Comparison of ENCODE assay signal across 10 cellular contexts in the genomic region with DNA sequence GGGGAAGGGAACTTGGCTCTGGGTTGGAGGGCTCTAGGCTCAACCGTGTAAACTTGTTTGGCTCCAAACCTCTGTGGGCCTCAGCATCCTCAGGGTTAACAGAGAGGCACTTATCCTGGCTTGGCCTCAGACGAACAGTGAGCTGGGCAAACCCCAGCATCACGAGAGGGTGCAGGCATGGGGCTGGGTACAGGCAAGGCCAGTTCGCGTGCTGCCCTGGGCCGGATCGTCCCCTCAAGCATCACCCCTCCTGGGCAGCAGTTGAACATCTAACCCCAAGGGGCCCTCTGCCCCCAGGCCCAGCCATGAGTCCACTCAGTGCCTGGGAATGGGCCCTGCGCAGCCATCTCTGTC. TPM values are rescaled to one million over a fixed set of nuclear protein-coding genes. Genes with fewer than 3 reads are reported as not detected.
A peak's percentile ranks its signal among the peaks of the same experiment; 100 is the strongest.
DNase-seq lines count a peak whose midpoint lies in the region; ATAC-seq, FAIRE-seq and TF ChIP-seq lines count a peak whose summit lies in the region.
"Had no signal": no experiment of that assay in that cellular context is flagged by ENCODE, and none has a peak within 500 bp of the region (broad histone marks: within the 10 kb centered on the region; RNA-seq: fewer than 3 reads in every experiment).

No MANE protein-coding gene starts in this region.

- no peak overlapping the region; the same call in 1 of the 2 replicates for H3K4me3 ChIP-seq in K562
- H3K4me3 ChIP-seq in mucosa of rectum (ENCODE audit: low read length in 2 of 2), result peak overlapping the region; percentile 66 to 79

- peak overlapping the region; percentile 90 for H3K4me2 ChIP-seq in K562 (ENCODE audit: insufficient read depth, low read length)

- no TSS peak for BruUV-seq in K562 (replicated peaks; lab: Mats Ljungman, UMichigan)

- TF ChIP-seq CTCF in K562 (IDR thresholded peaks at IDR 0.05 in 2 of 3, conservative IDR thresholded peaks at IDR 0.05 in 1 of 3; ENCODE audit: insufficient read depth in 2 of 3, low read depth in 1 of 3, low read length in 3 of 3) (no peak), type B pancreatic cell (conservative IDR thresholded peaks at IDR 0.05) (no peak)

- peaks cover 11 to 19% of the 10 kb centered on the region in 2 donors for H3K36me3 Mint-ChIP-seq in activated T-cell treated with anti-CD3 and anti-CD28 coated beads, Interleukin-2, amount 50 U/mL, for 72 hours (ENCODE audit: insufficient read depth in 2 of 2)
- no peaks in the 10 kb centered on the region for H3K36me3 Mint-ChIP-seq in type B pancreatic cell

- H3K9ac ChIP-seq in K562 (ENCODE audit: insufficient read depth in 1 of 2, low read depth in 2 of 2, low read length in 2 of 2), result peak overlapping the region; percentile 76 to 95; a peak in 3 of 4 replicates
- peak overlapping the region; percentile 85 to 87 for H3K9ac ChIP-seq in mucosa of rectum (ENCODE audit: low read depth in 1 of 2, low read length in 2 of 2)

- peaks cover 43% of the 10 kb centered on the region for H3K79me2 ChIP-seq in K562 (ENCODE audit: control insufficient read depth, insufficient read depth, low read length)

- no peaks in the 10 kb centered on the region; a peak in 1 of 5 replicates for H3K27me3 ChIP-seq in K562 (ENCODE audit: control insufficient read depth in 2 of 2, insufficient read depth in 2 of 2, low read length in 2 of 2)
- no peaks in the 10 kb centered on the region for H3K27me3 ChIP-seq in mucosa of rectum (ENCODE audit: control insufficient read depth in 2 of 2, insufficient read depth in 2 of 2, low read length in 2 of 2)

- H3K36me3 ChIP-seq in K562 (ENCODE audit: control insufficient read depth, insufficient read depth, low read length), result peaks cover 57% of the 10 kb centered on the region; the same call in 2 of the 3 replicates
- H3K36me3 ChIP-seq in mucosa of rectum (ENCODE audit: control insufficient read depth in 2 of 2, insufficient read depth in 2 of 2, low read length in 2 of 2), result peaks cover 16 to 26% of the 10 kb centered on the region in 2 donors

- H3K27ac Mint-ChIP-seq in activated T-cell treated with anti-CD3 and anti-CD28 coated beads, Interleukin-2, amount 50 U/mL, for 72 hours, result peak overlapping the region; percentile 66
- no peak overlapping the region for H3K27ac Mint-ChIP-seq in type B pancreatic cell

- WGBS in K562 (ENCODE audit: insufficient coverage, low coverage, missing lambda C conversion rate), result 77% methylated on average over 7 of the region's 8 CpGs

- no peak for FAIRE-seq in K562 (lab: Jason Lieb, UNC)

- no peaks in the 10 kb centered on the region for H3K27me3 Mint-ChIP-seq in activated T-cell treated with anti-CD3 and anti-CD28 coated beads, Interleukin-2, amount 50 U/mL, for 72 hours (ENCODE audit: low read depth)
- H3K27me3 Mint-ChIP-seq in type B pancreatic cell, result peaks cover 22% of the 10 kb centered on the region

- peaks cover 36% of the 10 kb centered on the region for H3K4me1 Mint-ChIP-seq in activated T-cell treated with anti-CD3 and anti-CD28 coated beads, Interleukin-2, amount 50 U/mL, for 72 hours (ENCODE audit: low read depth)
- H3K4me1 Mint-ChIP-seq in type B pancreatic cell (ENCODE audit: unreplicated experiment), result peaks cover 17% of the 10 kb centered on the region

- H3K9me3 Mint-ChIP-seq in activated T-cell treated with anti-CD3 and anti-CD28 coated beads, Interleukin-2, amount 50 U/mL, for 72 hours, result no peaks in the 10 kb centered on the region
- H3K9me3 Mint-ChIP-seq in type B pancreatic cell, result no peaks in the 10 kb centered on the region

- peaks cover 5% of the 10 kb centered on the region for H3K9me1 ChIP-seq in K562 (ENCODE audit: control insufficient read depth, insufficient read depth, low read length)

- intact Hi-C loops in K562 (cut with micrococcal nuclease), result no loop called here

- no peak for TF ChIP-seq RAD21 in K562 (CRISPR knock-in tag; conservative IDR thresholded peaks at IDR 0.05 in 1 of 2, IDR thresholded peaks at IDR 0.05 in 1 of 2)

- H3K4me1 ChIP-seq in K562 (replicated peaks in 1 of 2; ENCODE audit: control insufficient read depth in 2 of 2, insufficient read depth in 2 of 2, low read length in 2 of 2) (peaks cover 46 to 90% of the 10 kb centered on the region in 2 experiments), mucosa of rectum (ENCODE audit: control insufficient read depth in 2 of 2, insufficient read depth in 2 of 2, low read length in 2 of 2) (peaks cover 48 to 51% of the 10 kb centered on the region in 2 donors)

- CTCF ChIA-PET in K562 (lab: Yijun Ruan, JAX; ENCODE audit: low intra/inter-chr PET ratio), result no interaction called here

- DNase-seq in activated T-cell treated with anti-CD3 and anti-CD28 coated beads, Interleukin-2, amount 50 U/mL, for 72 hours, result no peak
- DNase-seq in activated T-cell treated with anti-CD3 and anti-CD28 coated beads for 4 hours, result no peak
- no peak for DNase-seq in K562 (ENCODE audit: extremely low read depth in 1 of 4, low spot score in 3 of 4)
- DNase-seq in type B pancreatic cell (ENCODE audit: extremely low spot score, unreplicated experiment), result no peak
- no peak for DNase-seq in erythroblast (lab: John Stamatoyannopoulos, UW)
- DNase-seq in hypothalamus (lab: John Stamatoyannopoulos, UW), result no peak
- DNase-seq: hippocampal formation had no signal

- H3K4me3 Mint-ChIP-seq in activated T-cell treated with anti-CD3 and anti-CD28 coated beads, Interleukin-2, amount 50 U/mL, for 72 hours, result peak overlapping the region; percentile 92 to 93
- peak overlapping the region; percentile 57 for H3K4me3 Mint-ChIP-seq in type B pancreatic cell

- in situ Hi-C loops in K562 (cut with MboI), result no loop called here

- peak overlapping the region; percentile 84; the same call in 1 of the 3 replicates for H3K27ac ChIP-seq in K562 (ENCODE audit: extremely low read depth, low read depth, low read length)
- peak overlapping the region; percentile 81 to 90 for H3K27ac ChIP-seq in mucosa of rectum (ENCODE audit: low read depth in 2 of 2, low read length in 2 of 2)
- H3K27ac ChIP-seq: C4-2B had no signal

- no peak for TF ChIP-seq POLR2A in K562 (conservative IDR thresholded peaks at IDR 0.05)
- TF ChIP-seq POLR2A in erythroblast (IDR thresholded peaks at IDR 0.05; ENCODE audit: low read length), result no peak

- H3K9me3 ChIP-seq in K562 (replicated peaks; ENCODE audit: control insufficient read depth, insufficient read depth, low read depth, low read length), result no peaks in the 10 kb centered on the region
- no peaks in the 10 kb centered on the region for H3K9me3 ChIP-seq in mucosa of rectum (ENCODE audit: control insufficient read depth in 2 of 2, low read length in 2 of 2)

- no peak for ATAC-seq in activated T-cell treated with anti-CD3 and anti-CD28 coated beads, Interleukin-2, amount 50 U/mL, for 72 hours (replicated peaks in 1 of 2)
- ATAC-seq in K562, result no peak
- ATAC-seq in HG03565 (IDR thresholded peaks at IDR 0.05; ENCODE audit: unreplicated experiment), result no peak

- no peak overlapping the region for H2AFZ ChIP-seq in K562 (ENCODE audit: low read depth, low read length)

- no peak for TF ChIP-seq EP300 in K562 (IDR thresholded peaks at IDR 0.05; ENCODE audit: low read length)

- no peaks in the 10 kb centered on the region for H4K20me1 ChIP-seq in K562 (replicated peaks; ENCODE audit: control insufficient read depth, insufficient read depth, low read length)

- POLR2A ChIA-PET in K562 (lab: Yijun Ruan, JAX), result interaction anchor here (1.0 to 1.7 kb wide), 4 partner anchors 9 to 79 kb away, joined by 3 to 6 read pairs (median 4); a partner anchor contains a TSS

RNA-seq across cellular contexts. Expression of a gene that starts 1.9 kb away (rescaled TPM):
- total RNA-seq in activated T-cell treated with anti-CD3 and anti-CD28 coated beads, Interleukin-2, amount 50 U/mL, for 72 hours, result 100 to 1,000 TPM in 1 of 2 donors, 10 to 100 TPM in 1; 93.9 to 113 TPM
- total RNA-seq in K562 (2011; cell fraction: chromatin; rRNA removed; ENCODE audit: low replicate concordance), result 131 and 234 TPM in 2 replicates
- total RNA-seq in K562 (2011; cell fraction: nucleolus; rRNA removed), result 106 and 109 TPM in 2 replicates
- 106 and 124 TPM in 2 replicates for total RNA-seq in K562 (2011; cell fraction: nucleoplasm; rRNA removed)
- total RNA-seq in K562 (2014; rRNA removed) (80.6 and 98.7 TPM in 2 replicates), K562 (2014; rRNA removed; fragmentation: Illumina TruSeq; extraction: Trizol) (24.2 and 28.8 TPM in 2 replicates), K562 (2015; rRNA removed; fragmentation: Illumina TruSeq; extraction: Trizol) (26.3 and 29.2 TPM in 2 replicates), K562 (2021) (60.9 and 87.1 TPM in 2 replicates), type B pancreatic cell (ENCODE audit: low replicate concordance) (10.9 and 14.7 TPM in 2 replicates)
- polyA plus RNA-seq in K562 (2011; rRNA removed) (19.2 and 29.8 TPM in 2 replicates), K562 (2014; fragmentation: Illumina TruSeq; extraction: Trizol) (36.9 and 50.9 TPM in 2 replicates), K562 (2014; fragmentation: Nextera tagmentation; extraction: Ambion mirVana) (under 1 TPM; 0.03 to 0.38 TPM), K562 (2014; rRNA removed) (56.4 and 61.3 TPM in 2 replicates)
- polyA plus RNA-seq in K562 (2011; cell fraction: cytosol; rRNA removed), result 22.0 and 75.3 TPM in 2 replicates
- 63.0 and 156 TPM in 2 replicates for polyA plus RNA-seq in K562 (2011; cell fraction: nucleus; rRNA removed)
- polyA plus RNA-seq in K562 (2012), result 47.0 and 62.8 TPM in 2 replicates
- 15.6 and 21.1 TPM in 2 replicates for polyA minus RNA-seq in K562 (2011; rRNA and poly(A)+ RNA removed)
- polyA minus RNA-seq in K562 (2011; cell fraction: cytosol; rRNA and poly(A)+ RNA removed), result 50.6 and 59.1 TPM in 2 replicates
- polyA minus RNA-seq in K562 (2011; cell fraction: nucleus; rRNA and poly(A)+ RNA removed), result 17.2 and 21.5 TPM in 2 replicates

RNA-seq across cellular contexts. Expression of a gene that starts 5.4 kb away (rescaled TPM):
- 10 to 100 TPM; 21.4 to 26.7 TPM for total RNA-seq in activated T-cell treated with anti-CD3 and anti-CD28 coated beads, Interleukin-2, amount 50 U/mL, for 72 hours
- total RNA-seq in K562 (2011; cell fraction: chromatin; rRNA removed; ENCODE audit: low replicate concordance), result 6.1 and 32.6 TPM in 2 replicates
- 30.5 and 31.9 TPM in 2 replicates for total RNA-seq in K562 (2011; cell fraction: nucleolus; rRNA removed)
- total RNA-seq in K562 (2011; cell fraction: nucleoplasm; rRNA removed), result 14.4 and 16.7 TPM in 2 replicates
- 26.1 and 36.0 TPM in 2 replicates for total RNA-seq in K562 (2014; rRNA removed)
- total RNA-seq in K562 (2014; rRNA removed; fragmentation: Illumina TruSeq; extraction: Trizol), result 3.2 and 4.2 TPM in 2 replicates
- 12.3 and 12.6 TPM in 2 replicates for total RNA-seq in K562 (2015; rRNA removed; fragmentation: Illumina TruSeq; extraction: Trizol)
- total RNA-seq in K562 (2021), result 24.2 and 26.9 TPM in 2 replicates
- 9.7 and 12.3 TPM in 2 replicates for polyA plus RNA-seq in K562 (2011; rRNA removed)
- 21.6 and 65.1 TPM in 2 replicates for polyA plus RNA-seq in K562 (2011; cell fraction: cytosol; rRNA removed)
- polyA plus RNA-seq in K562 (2011; cell fraction: nucleus; rRNA removed), result 29.6 and 55.3 TPM in 2 replicates
- 17.8 and 26.2 TPM in 2 replicates for polyA plus RNA-seq in K562 (2012)
- polyA plus RNA-seq in K562 (2014; fragmentation: Illumina TruSeq; extraction: Trizol), result 11.9 and 21.9 TPM in 2 replicates
- under 1 TPM; 0.32 to 0.83 TPM for polyA plus RNA-seq in K562 (2014; fragmentation: Nextera tagmentation; extraction: Ambion mirVana)
- 27.6 and 33.4 TPM in 2 replicates for polyA plus RNA-seq in K562 (2014; rRNA removed)
- 2.2 and 3.2 TPM in 2 replicates for polyA minus RNA-seq in K562 (2011; rRNA and poly(A)+ RNA removed)
- polyA minus RNA-seq in K562 (2011; cell fraction: cytosol; rRNA and poly(A)+ RNA removed), result 7.2 and 7.9 TPM in 2 replicates
- 22.2 and 25.9 TPM in 2 replicates for polyA minus RNA-seq in K562 (2011; cell fraction: nucleus; rRNA and poly(A)+ RNA removed)
- total RNA-seq in type B pancreatic cell (ENCODE audit: low replicate concordance), result 55.7 and 56.1 TPM in 2 replicates

RNA-seq across cellular contexts. Expression of a gene that starts 7.5 kb away (rescaled TPM):
- 10 to 100 TPM; 23.5 to 25.1 TPM for total RNA-seq in activated T-cell treated with anti-CD3 and anti-CD28 coated beads, Interleukin-2, amount 50 U/mL, for 72 hours
- total RNA-seq in K562 (2011; cell fraction: chromatin; rRNA removed; ENCODE audit: low replicate concordance), result 16.9 and 90.0 TPM in 2 replicates
- total RNA-seq in K562 (2011; cell fraction: nucleolus; rRNA removed), result 98.3 and 115 TPM in 2 replicates
- 36.5 and 47.7 TPM in 2 replicates for total RNA-seq in K562 (2011; cell fraction: nucleoplasm; rRNA removed)
- total RNA-seq in K562 (2014; rRNA removed) (129 and 153 TPM in 2 replicates), K562 (2014; rRNA removed; fragmentation: Illumina TruSeq; extraction: Trizol) (8.5 and 13.4 TPM in 2 replicates), K562 (2015; rRNA removed; fragmentation: Illumina TruSeq; extraction: Trizol) (60.4 and 61.8 TPM in 2 replicates), K562 (2021) (106 and 114 TPM in 2 replicates), type B pancreatic cell (ENCODE audit: low replicate concordance) (32.2 and 33.9 TPM in 2 replicates)
- polyA plus RNA-seq in K562 (2011; rRNA removed) (40.4 and 51.9 TPM in 2 replicates), K562 (2014; fragmentation: Illumina TruSeq; extraction: Trizol) (16.6 and 77.3 TPM in 2 replicates), K562 (2014; fragmentation: Nextera tagmentation; extraction: Ambion mirVana) (10 to 100 TPM; 35.6 to 66.3 TPM), K562 (2014; rRNA removed) (123 and 130 TPM in 2 replicates)
- polyA plus RNA-seq in K562 (2011; cell fraction: cytosol; rRNA removed), result 70.6 and 201 TPM in 2 replicates
- 69.6 and 90.0 TPM in 2 replicates for polyA plus RNA-seq in K562 (2011; cell fraction: nucleus; rRNA removed)
- 75.0 and 123 TPM in 2 replicates for polyA plus RNA-seq in K562 (2012)
- polyA minus RNA-seq in K562 (2011; rRNA and poly(A)+ RNA removed), result 7.4 TPM in 2 replicates
- polyA minus RNA-seq in K562 (2011; cell fraction: cytosol; rRNA and poly(A)+ RNA removed), result 22.4 and 23.0 TPM in 2 replicates
- 61.0 and 62.0 TPM in 2 replicates for polyA minus RNA-seq in K562 (2011; cell fraction: nucleus; rRNA and poly(A)+ RNA removed)

RNA-seq across cellular contexts. Expression of a gene that starts 17.9 kb away (rescaled TPM):
- total RNA-seq in activated T-cell treated with anti-CD3 and anti-CD28 coated beads, Interleukin-2, amount 50 U/mL, for 72 hours, result under 1 TPM; 0.34 to 0.39 TPM
- 0.33 and 1.00 TPM in 2 replicates for total RNA-seq in K562 (2011; cell fraction: chromatin; rRNA removed; ENCODE audit: low replicate concordance)
- total RNA-seq in K562 (2011; cell fraction: nucleolus; rRNA removed), result 0.26 TPM in 1 of 2 replicates, not detected in the other
- total RNA-seq in K562 (2011; cell fraction: nucleoplasm; rRNA removed), result 0.29 TPM in 1 of 2 replicates, not detected in the other
- not detected in 2 replicates for total RNA-seq in K562 (2014; rRNA removed)
- total RNA-seq in K562 (2014; rRNA removed; fragmentation: Illumina TruSeq; extraction: Trizol), result not detected in 2 replicates
- total RNA-seq in K562 (2015; rRNA removed; fragmentation: Illumina TruSeq; extraction: Trizol), result not detected in 2 replicates
- total RNA-seq in K562 (2021), result 0.40 TPM in 1 of 2 replicates, not detected in the other
- not detected in 2 replicates for polyA plus RNA-seq in K562 (2011; rRNA removed)
- 0.28 TPM in 1 of 2 replicates, not detected in the other for polyA plus RNA-seq in K562 (2011; cell fraction: cytosol; rRNA removed)
- not detected in 2 replicates for polyA plus RNA-seq in K562 (2011; cell fraction: nucleus; rRNA removed)
- 0.39 and 0.58 TPM in 2 replicates for polyA plus RNA-seq in K562 (2012)
- polyA plus RNA-seq in K562 (2014; fragmentation: Illumina TruSeq; extraction: Trizol), result not detected in 2 replicates
- not detected for polyA plus RNA-seq in K562 (2014; fragmentation: Nextera tagmentation; extraction: Ambion mirVana)
- 0.07 TPM in 1 of 2 replicates, not detected in the other for polyA plus RNA-seq in K562 (2014; rRNA removed)
- not detected in 2 replicates for polyA minus RNA-seq in K562 (2011; rRNA and poly(A)+ RNA removed)
- not detected in 2 replicates for polyA minus RNA-seq in K562 (2011; cell fraction: cytosol; rRNA and poly(A)+ RNA removed)
- 0.27 TPM in 1 of 2 replicates, not detected in the other for polyA minus RNA-seq in K562 (2011; cell fraction: nucleus; rRNA and poly(A)+ RNA removed)
- 0.36 and 1.1 TPM in 2 replicates for total RNA-seq in type B pancreatic cell (ENCODE audit: low replicate concordance)

RNA-seq across cellular contexts. Expression of a gene that starts 19.6 kb away (rescaled TPM):
- total RNA-seq in activated T-cell treated with anti-CD3 and anti-CD28 coated beads, Interleukin-2, amount 50 U/mL, for 72 hours, result 100 to 1,000 TPM; 106 TPM
- 78.9 and 182 TPM in 2 replicates for total RNA-seq in K562 (2011; cell fraction: chromatin; rRNA removed; ENCODE audit: low replicate concordance)
- 71.7 and 81.2 TPM in 2 replicates for total RNA-seq in K562 (2011; cell fraction: nucleolus; rRNA removed)
- total RNA-seq in K562 (2011; cell fraction: nucleoplasm; rRNA removed), result 77.2 and 120 TPM in 2 replicates
- total RNA-seq in K562 (2014; rRNA removed), result 15.0 and 19.3 TPM in 2 replicates
- 1.3 and 1.7 TPM in 2 replicates for total RNA-seq in K562 (2014; rRNA removed; fragmentation: Illumina TruSeq; extraction: Trizol)
- total RNA-seq in K562 (2015; rRNA removed; fragmentation: Illumina TruSeq; extraction: Trizol), result 3.8 and 4.4 TPM in 2 replicates
- 17.1 and 18.8 TPM in 2 replicates for total RNA-seq in K562 (2021)
- 7.4 and 17.0 TPM in 2 replicates for polyA plus RNA-seq in K562 (2011; rRNA removed)
- polyA plus RNA-seq in K562 (2011; cell fraction: cytosol; rRNA removed), result 13.4 and 20.3 TPM in 2 replicates
- polyA plus RNA-seq in K562 (2011; cell fraction: nucleus; rRNA removed), result 102 and 163 TPM in 2 replicates
- 19.2 and 25.7 TPM in 2 replicates for polyA plus RNA-seq in K562 (2012)
- polyA plus RNA-seq in K562 (2014; fragmentation: Illumina TruSeq; extraction: Trizol), result 4.8 and 6.9 TPM in 2 replicates
- polyA plus RNA-seq in K562 (2014; fragmentation: Nextera tagmentation; extraction: Ambion mirVana), result under 1 TPM; 0.06 to 0.14 TPM
- 14.6 and 20.5 TPM in 2 replicates for polyA plus RNA-seq in K562 (2014; rRNA removed)
- polyA minus RNA-seq in K562 (2011; rRNA and poly(A)+ RNA removed), result 6.4 and 7.8 TPM in 2 replicates
- polyA minus RNA-seq in K562 (2011; cell fraction: cytosol; rRNA and poly(A)+ RNA removed), result 7.6 and 12.6 TPM in 2 replicates
- polyA minus RNA-seq in K562 (2011; cell fraction: nucleus; rRNA and poly(A)+ RNA removed), result 18.2 and 23.1 TPM in 2 replicates
- total RNA-seq in type B pancreatic cell (ENCODE audit: low replicate concordance), result 71.8 and 74.1 TPM in 2 replicates
